Comparison of ENCODE assay signal across 1 cellular context in the genomic region with DNA sequence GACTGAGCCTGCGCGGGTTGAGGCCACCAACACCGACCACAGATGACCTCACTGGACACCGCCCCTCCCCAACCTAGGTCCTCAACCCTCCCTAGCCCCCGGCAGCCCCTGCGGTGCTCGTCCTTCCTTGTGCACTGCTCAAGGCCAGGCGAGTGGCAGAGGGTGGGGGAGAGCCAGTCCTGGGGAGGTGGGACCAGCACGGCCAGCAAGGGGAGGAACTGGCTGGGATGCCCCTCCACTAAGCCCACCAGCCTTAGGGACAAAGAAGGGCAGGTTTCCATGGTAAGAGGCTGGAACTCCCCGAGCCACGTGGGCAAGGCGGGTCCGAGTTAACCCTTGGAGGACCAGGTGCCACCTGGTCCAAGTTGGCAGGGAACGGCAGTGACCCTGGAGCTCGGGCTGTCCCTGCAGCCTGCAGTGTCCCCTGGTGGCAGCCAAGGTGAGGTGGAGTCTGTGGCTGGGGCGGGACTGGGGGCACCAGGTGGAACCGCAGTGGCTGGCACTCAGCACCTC.
TF ChIP-seq lines count a peak whose summit lies in the region.

No MANE protein-coding gene starts in this region.

TF ChIP-seq in K562, 482 proteins besides CTCF, POLR2A, EP300 and RAD21 (continued from another document):
- TF ChIP-seq, protein P1, sequence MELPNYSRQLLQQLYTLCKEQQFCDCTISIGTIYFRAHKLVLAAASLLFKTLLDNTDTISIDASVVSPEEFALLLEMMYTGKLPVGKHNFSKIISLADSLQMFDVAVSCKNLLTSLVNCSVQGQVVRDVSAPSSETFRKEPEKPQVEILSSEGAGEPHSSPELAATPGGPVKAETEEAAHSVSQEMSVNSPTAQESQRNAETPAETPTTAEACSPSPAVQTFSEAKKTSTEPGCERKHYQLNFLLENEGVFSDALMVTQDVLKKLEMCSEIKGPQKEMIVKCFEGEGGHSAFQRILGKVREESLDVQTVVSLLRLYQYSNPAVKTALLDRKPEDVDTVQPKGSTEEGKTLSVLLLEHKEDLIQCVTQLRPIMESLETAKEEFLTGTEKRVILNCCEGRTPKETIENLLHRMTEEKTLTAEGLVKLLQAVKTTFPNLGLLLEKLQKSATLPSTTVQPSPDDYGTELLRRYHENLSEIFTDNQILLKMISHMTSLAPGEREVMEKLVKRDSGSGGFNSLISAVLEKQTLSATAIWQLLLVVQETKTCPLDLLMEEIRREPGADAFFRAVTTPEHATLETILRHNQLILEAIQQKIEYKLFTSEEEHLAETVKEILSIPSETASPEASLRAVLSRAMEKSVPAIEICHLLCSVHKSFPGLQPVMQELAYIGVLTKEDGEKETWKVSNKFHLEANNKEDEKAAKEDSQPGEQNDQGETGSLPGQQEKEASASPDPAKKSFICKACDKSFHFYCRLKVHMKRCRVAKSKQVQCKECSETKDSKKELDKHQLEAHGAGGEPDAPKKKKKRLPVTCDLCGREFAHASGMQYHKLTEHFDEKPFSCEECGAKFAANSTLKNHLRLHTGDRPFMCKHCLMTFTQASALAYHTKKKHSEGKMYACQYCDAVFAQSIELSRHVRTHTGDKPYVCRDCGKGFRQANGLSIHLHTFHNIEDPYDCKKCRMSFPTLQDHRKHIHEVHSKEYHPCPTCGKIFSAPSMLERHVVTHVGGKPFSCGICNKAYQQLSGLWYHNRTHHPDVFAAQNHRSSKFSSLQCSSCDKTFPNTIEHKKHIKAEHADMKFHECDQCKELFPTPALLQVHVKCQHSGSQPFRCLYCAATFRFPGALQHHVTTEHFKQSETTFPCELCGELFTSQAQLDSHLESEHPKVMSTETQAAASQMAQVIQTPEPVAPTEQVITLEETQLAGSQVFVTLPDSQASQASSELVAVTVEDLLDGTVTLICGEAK (IDR thresholded peaks at IDR 0.05), result no peak
- TF ChIP-seq, protein P1 (CRISPR knock-in tag; IDR thresholded peaks at IDR 0.05), result no peak
- peak; percentile 28; the same call in 1 of the 2 replicates for TF ChIP-seq SMC3 (conservative IDR thresholded peaks at IDR 0.05; ENCODE audit: insufficient read depth, low read depth, low read length)
- TF ChIP-seq, protein P2, sequence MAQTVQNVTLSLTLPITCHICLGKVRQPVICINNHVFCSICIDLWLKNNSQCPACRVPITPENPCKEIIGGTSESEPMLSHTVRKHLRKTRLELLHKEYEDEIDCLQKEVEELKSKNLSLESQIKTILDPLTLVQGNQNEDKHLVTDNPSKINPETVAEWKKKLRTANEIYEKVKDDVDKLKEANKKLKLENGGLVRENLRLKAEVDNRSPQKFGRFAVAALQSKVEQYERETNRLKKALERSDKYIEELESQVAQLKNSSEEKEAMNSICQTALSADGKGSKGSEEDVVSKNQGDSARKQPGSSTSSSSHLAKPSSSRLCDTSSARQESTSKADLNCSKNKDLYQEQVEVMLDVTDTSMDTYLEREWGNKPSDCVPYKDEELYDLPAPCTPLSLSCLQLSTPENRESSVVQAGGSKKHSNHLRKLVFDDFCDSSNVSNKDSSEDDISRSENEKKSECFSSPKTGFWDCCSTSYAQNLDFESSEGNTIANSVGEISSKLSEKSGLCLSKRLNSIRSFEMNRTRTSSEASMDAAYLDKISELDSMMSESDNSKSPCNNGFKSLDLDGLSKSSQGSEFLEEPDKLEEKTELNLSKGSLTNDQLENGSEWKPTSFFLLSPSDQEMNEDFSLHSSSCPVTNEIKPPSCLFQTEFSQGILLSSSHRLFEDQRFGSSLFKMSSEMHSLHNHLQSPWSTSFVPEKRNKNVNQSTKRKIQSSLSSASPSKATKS (CRISPR knock-in tag; IDR thresholded peaks at IDR 0.05), result no peak
- TF ChIP-seq TARDBP (IDR thresholded peaks at IDR 0.05), result no peak
- TF ChIP-seq SUPT5H (IDR thresholded peaks at IDR 0.05), result peak; percentile 20
- TF ChIP-seq PRPF4 (IDR thresholded peaks at IDR 0.05; ENCODE audit: insufficient read depth, low read depth, low read length, poor library complexity, severe bottlenecking), result no peak
- TF ChIP-seq, protein P3, sequence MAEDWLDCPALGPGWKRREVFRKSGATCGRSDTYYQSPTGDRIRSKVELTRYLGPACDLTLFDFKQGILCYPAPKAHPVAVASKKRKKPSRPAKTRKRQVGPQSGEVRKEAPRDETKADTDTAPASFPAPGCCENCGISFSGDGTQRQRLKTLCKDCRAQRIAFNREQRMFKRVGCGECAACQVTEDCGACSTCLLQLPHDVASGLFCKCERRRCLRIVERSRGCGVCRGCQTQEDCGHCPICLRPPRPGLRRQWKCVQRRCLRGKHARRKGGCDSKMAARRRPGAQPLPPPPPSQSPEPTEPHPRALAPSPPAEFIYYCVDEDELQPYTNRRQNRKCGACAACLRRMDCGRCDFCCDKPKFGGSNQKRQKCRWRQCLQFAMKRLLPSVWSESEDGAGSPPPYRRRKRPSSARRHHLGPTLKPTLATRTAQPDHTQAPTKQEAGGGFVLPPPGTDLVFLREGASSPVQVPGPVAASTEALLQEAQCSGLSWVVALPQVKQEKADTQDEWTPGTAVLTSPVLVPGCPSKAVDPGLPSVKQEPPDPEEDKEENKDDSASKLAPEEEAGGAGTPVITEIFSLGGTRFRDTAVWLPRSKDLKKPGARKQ (CRISPR knock-in tag; IDR thresholded peaks at IDR 0.05), result no peak
- TF ChIP-seq CHD2 (IDR thresholded peaks at IDR 0.05; ENCODE audit: low read depth, low read length), result no peak
- TF ChIP-seq ZC3H11A (IDR thresholded peaks at IDR 0.05; ENCODE audit: low read depth, low read length), result no peak
- no peak for TF ChIP-seq NR1H2 (CRISPR knock-in tag; IDR thresholded peaks at IDR 0.05)
- TF ChIP-seq, protein P4, sequence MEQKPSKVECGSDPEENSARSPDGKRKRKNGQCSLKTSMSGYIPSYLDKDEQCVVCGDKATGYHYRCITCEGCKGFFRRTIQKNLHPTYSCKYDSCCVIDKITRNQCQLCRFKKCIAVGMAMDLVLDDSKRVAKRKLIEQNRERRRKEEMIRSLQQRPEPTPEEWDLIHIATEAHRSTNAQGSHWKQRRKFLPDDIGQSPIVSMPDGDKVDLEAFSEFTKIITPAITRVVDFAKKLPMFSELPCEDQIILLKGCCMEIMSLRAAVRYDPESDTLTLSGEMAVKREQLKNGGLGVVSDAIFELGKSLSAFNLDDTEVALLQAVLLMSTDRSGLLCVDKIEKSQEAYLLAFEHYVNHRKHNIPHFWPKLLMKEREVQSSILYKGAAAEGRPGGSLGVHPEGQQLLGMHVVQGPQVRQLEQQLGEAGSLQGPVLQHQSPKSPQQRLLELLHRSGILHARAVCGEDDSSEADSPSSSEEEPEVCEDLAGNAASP (IDR thresholded peaks at IDR 0.05), result no peak
- no peak for TF ChIP-seq BRCA1 (IDR thresholded peaks at IDR 0.05)
- no peak for TF ChIP-seq BRCA1 (CRISPR knock-in tag; IDR thresholded peaks at IDR 0.05)
- TF ChIP-seq STAG1 (CRISPR knock-in tag; IDR thresholded peaks at IDR 0.05; ENCODE audit: borderline replicate concordance), result peak; percentile 82; the same call in 1 of the 2 replicates
- no peak for TF ChIP-seq MTA2 (IDR thresholded peaks at IDR 0.05; ENCODE audit: low read depth)
- peak; percentile 90; the same call in 1 of the 2 replicates for TF ChIP-seq POLR2AphosphoS2 (IDR thresholded peaks at IDR 0.05; ENCODE audit: low read length)
- TF ChIP-seq, protein P5, sequence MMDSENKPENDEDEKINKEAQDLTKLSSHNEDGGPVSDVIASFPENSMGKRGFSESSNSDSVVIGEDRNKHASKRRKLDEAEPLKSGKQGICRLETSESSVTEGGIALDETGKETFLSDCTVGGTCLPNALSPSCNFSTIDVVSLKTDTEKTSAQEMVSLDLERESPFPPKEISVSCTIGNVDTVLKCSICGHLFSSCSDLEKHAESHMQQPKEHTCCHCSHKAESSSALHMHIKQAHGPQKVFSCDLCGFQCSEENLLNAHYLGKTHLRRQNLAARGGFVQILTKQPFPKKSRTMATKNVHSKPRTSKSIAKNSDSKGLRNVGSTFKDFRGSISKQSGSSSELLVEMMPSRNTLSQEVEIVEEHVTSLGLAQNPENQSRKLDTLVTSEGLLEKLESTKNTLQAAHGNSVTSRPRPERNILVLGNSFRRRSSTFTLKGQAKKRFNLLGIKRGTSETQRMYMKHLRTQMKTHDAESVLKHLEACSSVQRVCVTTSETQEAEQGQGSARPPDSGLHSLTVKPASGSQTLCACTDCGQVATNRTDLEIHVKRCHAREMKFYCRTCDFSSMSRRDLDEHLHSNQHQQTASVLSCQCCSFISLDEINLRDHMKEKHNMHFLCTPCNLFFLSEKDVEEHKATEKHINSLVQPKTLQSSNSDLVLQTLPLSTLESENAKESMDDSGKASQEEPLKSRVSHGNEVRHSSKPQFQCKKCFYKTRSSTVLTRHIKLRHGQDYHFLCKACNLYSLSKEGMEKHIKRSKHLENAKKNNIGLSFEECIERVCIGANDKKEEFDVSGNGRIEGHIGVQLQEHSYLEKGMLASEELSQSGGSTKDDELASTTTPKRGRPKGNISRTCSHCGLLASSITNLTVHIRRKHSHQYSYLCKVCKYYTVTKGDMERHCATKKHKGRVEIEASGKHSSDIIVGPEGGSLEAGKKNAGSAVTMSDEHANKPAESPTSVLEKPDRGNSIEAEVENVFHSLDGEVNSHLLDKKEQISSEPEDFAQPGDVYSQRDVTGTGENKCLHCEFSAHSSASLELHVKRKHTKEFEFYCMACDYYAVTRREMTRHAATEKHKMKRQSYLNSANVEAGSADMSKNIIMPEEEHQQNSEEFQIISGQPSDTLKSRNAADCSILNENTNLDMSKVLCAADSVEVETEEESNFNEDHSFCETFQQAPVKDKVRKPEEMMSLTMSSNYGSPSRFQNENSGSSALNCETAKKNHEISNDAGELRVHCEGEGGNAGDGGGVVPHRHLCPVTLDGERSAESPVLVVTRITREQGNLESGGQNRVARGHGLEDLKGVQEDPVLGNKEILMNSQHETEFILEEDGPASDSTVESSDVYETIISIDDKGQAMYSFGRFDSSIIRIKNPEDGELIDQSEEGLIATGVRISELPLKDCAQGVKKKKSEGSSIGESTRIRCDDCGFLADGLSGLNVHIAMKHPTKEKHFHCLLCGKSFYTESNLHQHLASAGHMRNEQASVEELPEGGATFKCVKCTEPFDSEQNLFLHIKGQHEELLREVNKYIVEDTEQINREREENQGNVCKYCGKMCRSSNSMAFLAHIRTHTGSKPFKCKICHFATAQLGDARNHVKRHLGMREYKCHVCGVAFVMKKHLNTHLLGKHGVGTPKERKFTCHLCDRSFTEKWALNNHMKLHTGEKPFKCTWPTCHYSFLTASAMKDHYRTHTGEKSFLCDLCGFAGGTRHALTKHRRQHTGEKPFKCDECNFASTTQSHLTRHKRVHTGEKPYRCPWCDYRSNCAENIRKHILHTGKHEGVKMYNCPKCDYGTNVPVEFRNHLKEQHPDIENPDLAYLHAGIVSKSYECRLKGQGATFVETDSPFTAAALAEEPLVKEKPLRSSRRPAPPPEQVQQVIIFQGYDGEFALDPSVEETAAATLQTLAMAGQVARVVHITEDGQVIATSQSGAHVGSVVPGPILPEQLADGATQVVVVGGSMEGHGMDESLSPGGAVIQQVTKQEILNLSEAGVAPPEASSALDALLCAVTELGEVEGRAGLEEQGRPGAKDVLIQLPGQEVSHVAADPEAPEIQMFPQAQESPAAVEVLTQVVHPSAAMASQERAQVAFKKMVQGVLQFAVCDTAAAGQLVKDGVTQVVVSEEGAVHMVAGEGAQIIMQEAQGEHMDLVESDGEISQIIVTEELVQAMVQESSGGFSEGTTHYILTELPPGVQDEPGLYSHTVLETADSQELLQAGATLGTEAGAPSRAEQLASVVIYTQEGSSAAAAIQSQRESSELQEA (IDR thresholded peaks at IDR 0.05; ENCODE audit: low read depth), result no peak
- no peak for TF ChIP-seq RB1 (IDR thresholded peaks at IDR 0.05; ENCODE audit: low read depth)
- peak; percentile 25 for TF ChIP-seq POLR2G (IDR thresholded peaks at IDR 0.05; ENCODE audit: low read depth, low read length)
- TF ChIP-seq ZNF384 (IDR thresholded peaks at IDR 0.05; ENCODE audit: low read depth, low read length), result no peak
- TF ChIP-seq ZNF124 (CRISPR knock-in tag; IDR thresholded peaks at IDR 0.05), result no peak
- peak; percentile 45 for TF ChIP-seq PCBP1 (IDR thresholded peaks at IDR 0.05; ENCODE audit: low read depth, low read length, poor library complexity, severe bottlenecking)
- no peak for TF ChIP-seq PTTG1 (tag; IDR thresholded peaks at IDR 0.05; ENCODE audit: low read depth)
- TF ChIP-seq MYC (IDR thresholded peaks at IDR 0.05; ENCODE audit: low read depth, low read length), result no peak
- no peak for TF ChIP-seq MYC (CRISPR knock-in tag; IDR thresholded peaks at IDR 0.05; ENCODE audit: borderline replicate concordance, low read depth)
- TF ChIP-seq, protein P6, sequence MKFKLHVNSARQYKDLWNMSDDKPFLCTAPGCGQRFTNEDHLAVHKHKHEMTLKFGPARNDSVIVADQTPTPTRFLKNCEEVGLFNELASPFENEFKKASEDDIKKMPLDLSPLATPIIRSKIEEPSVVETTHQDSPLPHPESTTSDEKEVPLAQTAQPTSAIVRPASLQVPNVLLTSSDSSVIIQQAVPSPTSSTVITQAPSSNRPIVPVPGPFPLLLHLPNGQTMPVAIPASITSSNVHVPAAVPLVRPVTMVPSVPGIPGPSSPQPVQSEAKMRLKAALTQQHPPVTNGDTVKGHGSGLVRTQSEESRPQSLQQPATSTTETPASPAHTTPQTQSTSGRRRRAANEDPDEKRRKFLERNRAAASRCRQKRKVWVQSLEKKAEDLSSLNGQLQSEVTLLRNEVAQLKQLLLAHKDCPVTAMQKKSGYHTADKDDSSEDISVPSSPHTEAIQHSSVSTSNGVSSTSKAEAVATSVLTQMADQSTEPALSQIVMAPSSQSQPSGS (CRISPR knock-in tag; IDR thresholded peaks at IDR 0.05), result no peak
